15 cellular contexts compared by ENCODE assay signal in the genomic region with DNA sequence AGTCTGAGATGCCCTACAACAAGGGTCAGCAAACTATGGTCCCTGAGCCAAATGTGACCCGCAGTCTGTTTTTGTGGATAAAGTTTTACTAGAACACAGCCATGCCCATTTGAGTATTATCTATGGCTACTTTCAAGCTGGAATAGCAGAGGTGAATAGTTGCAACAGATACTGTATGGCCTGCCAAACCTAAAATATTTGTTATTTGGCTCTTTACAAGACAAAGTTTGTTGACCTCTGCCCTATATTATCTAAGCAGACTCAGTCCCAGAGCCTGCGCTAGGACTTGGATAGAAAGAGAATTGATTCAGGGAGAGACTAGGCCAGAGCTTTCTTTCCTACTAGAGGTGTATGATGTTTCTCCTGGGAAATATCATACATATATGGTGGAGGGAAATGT.
DNase-seq lines count a peak whose midpoint lies in the region; TF ChIP-seq lines count a peak whose summit lies in the region.
"Had no signal": no experiment of that assay in that cellular context is flagged by ENCODE, and none has a peak within 500 bp of the region (broad histone marks: within the 10 kb centered on the region; RNA-seq: fewer than 3 reads in every experiment).

No MANE protein-coding gene starts in this region.

- no peaks in the 10 kb centered on the region for H3K79me2 ChIP-seq in osteoblast (ENCODE audit: insufficient read depth, low read length)

- H2BK120ac ChIP-seq in mesenchymal stem cell (ENCODE audit: low read depth, low read length): no peak overlapping the region

- H3K9ac ChIP-seq in mesenchymal stem cell (ENCODE audit: low read length) (no peak overlapping the region), subcutaneous abdominal adipose tissue (ENCODE audit: low read length in 5 of 5) (peak overlapping the region in 1 of 5 donors; percentile 14)

- H3K4me2 ChIP-seq in mesenchymal stem cell (ENCODE audit: low read length, poor library complexity, severe bottlenecking) (no peak overlapping the region), osteoblast (ENCODE audit: insufficient read depth, low read length) (no peak overlapping the region)

- H3K36me3 ChIP-seq in cardiac muscle cell: no peaks in the 10 kb centered on the region
- H3K36me3 ChIP-seq in ectodermal cell (ENCODE audit: control insufficient read depth, insufficient read depth, low read length): no peaks in the 10 kb centered on the region
- no peaks in the 10 kb centered on the region for H3K36me3 ChIP-seq in mesenchymal stem cell (ENCODE audit: control insufficient read depth in 1 of 2, insufficient read depth in 2 of 2, low read depth in 1 of 2, low read length in 2 of 2)
- H3K36me3 ChIP-seq in subcutaneous abdominal adipose tissue (ENCODE audit: control insufficient read depth in 5 of 5, insufficient read depth in 5 of 5, low read length in 5 of 5): no peaks in the 10 kb centered on the region
- no peaks in the 10 kb centered on the region for H3K36me3 ChIP-seq in HAP-1 (replicated peaks)
- H3K36me3 ChIP-seq in breast epithelium: no peaks in the 10 kb centered on the region
- no peaks in the 10 kb centered on the region for H3K36me3 ChIP-seq in osteoblast (ENCODE audit: insufficient read depth, low read length)
- H3K36me3 ChIP-seq: SJSA1 had no signal

- H2BK5ac ChIP-seq in mesenchymal stem cell (ENCODE audit: low read depth, low read length, poor library complexity, severe bottlenecking): peak overlapping the region; percentile 95

- no peaks in the 10 kb centered on the region for H3K9me3 ChIP-seq in cardiac muscle cell (ENCODE audit: low read depth)
- H3K9me3 ChIP-seq in ectodermal cell (ENCODE audit: control insufficient read depth, low read length): no peaks in the 10 kb centered on the region
- no peaks in the 10 kb centered on the region for H3K9me3 ChIP-seq in mesenchymal stem cell (ENCODE audit: control insufficient read depth, low read length)
- no peaks in the 10 kb centered on the region for H3K9me3 ChIP-seq in subcutaneous abdominal adipose tissue (ENCODE audit: control insufficient read depth in 5 of 5, low read length in 5 of 5)
- H3K9me3 ChIP-seq in HAP-1: no peaks in the 10 kb centered on the region
- no peaks in the 10 kb centered on the region for H3K9me3 ChIP-seq in breast epithelium
- H3K9me3 ChIP-seq in osteoblast (ENCODE audit: low read depth, low read length): no peaks in the 10 kb centered on the region
- H3K9me3 ChIP-seq: SJSA1 had no signal

- DNase-seq in cardiac muscle cell (ENCODE audit: low read depth in 1 of 2, low spot score in 1 of 2) (peak in 1 of 2 donors; percentile 28), cardiac septum (ENCODE audit: low spot score) (no peak), mesenchymal stem cell (no peak), HAP-1 (ENCODE audit: low spot score in 2 of 2) (no peak), breast epithelium (ENCODE audit: low spot score in 2 of 2) (no peak), osteoblast (ENCODE audit: insufficient read length, low spot score, missing footprints) (no peak)
- DNase-seq: 8988T; CD4-positive, alpha-beta T cell; KBM-7; MV-4-11; NCI-H187 treated with DMSO at 0.1 percent for 48 hours; NCI-H524 had no signal

- no peak for TF ChIP-seq CTCF in cardiac muscle cell (IDR thresholded peaks at IDR 0.05; ENCODE audit: low read depth, low read length)
- no peak for TF ChIP-seq CTCF in breast epithelium (IDR thresholded peaks at IDR 0.05)
- TF ChIP-seq CTCF in osteoblast (IDR thresholded peaks at IDR 0.05; ENCODE audit: extremely low read depth, low read depth, low read length): no peak

- H3K79me1 ChIP-seq in mesenchymal stem cell (replicated peaks; ENCODE audit: low read length, poor library complexity, severe bottlenecking): no peaks in the 10 kb centered on the region

- in situ Hi-C loops in HAP-1 (cut with MboI; ENCODE audit: low sequenced_read_pairs): no loop called here

- no peak overlapping the region for H2BK15ac ChIP-seq in mesenchymal stem cell (ENCODE audit: low read depth, poor library complexity, severe bottlenecking)

- H3K4me1 ChIP-seq in cardiac muscle cell (ENCODE audit: low read depth): peaks cover 19% of the 10 kb centered on the region
- H3K4me1 ChIP-seq in ectodermal cell (ENCODE audit: control insufficient read depth, insufficient read depth, low read length): peaks cover 12% of the 10 kb centered on the region
- peaks cover 16% of the 10 kb centered on the region for H3K4me1 ChIP-seq in mesenchymal stem cell (ENCODE audit: control insufficient read depth, insufficient read depth, low read depth, low read length)
- H3K4me1 ChIP-seq in subcutaneous abdominal adipose tissue (ENCODE audit: control insufficient read depth in 5 of 5, insufficient read depth in 5 of 5, low read length in 5 of 5): peaks cover 2 to 48% (median 25%) of the 10 kb centered on the region in 5 donors
- H3K4me1 ChIP-seq in HAP-1: no peaks in the 10 kb centered on the region
- no peaks in the 10 kb centered on the region for H3K4me1 ChIP-seq in breast epithelium
- peaks cover 7% of the 10 kb centered on the region for H3K4me1 ChIP-seq in osteoblast (ENCODE audit: insufficient read depth, low read length)

- intact Hi-C loops in cardiac septum (cut with DNase I) (no loop called here), breast epithelium (cut with DNase I; ENCODE audit: low total_unique reads) (no loop called here)

- no peak for TF ChIP-seq POLR2A in breast epithelium (IDR thresholded peaks at IDR 0.05)

- no peaks in the 10 kb centered on the region for H4K20me1 ChIP-seq in osteoblast (ENCODE audit: insufficient read depth, low read length)

- peak overlapping the region; percentile 85 for H3K27ac ChIP-seq in cardiac muscle cell
- H3K27ac ChIP-seq in ectodermal cell (ENCODE audit: insufficient read depth, low read depth, low read length, poor library complexity, severe bottlenecking): peak overlapping the region; percentile 78
- H3K27ac ChIP-seq in mesenchymal stem cell (ENCODE audit: low read length, poor library complexity, severe bottlenecking): peak overlapping the region; percentile 87
- H3K27ac ChIP-seq in subcutaneous abdominal adipose tissue (ENCODE audit: low read depth, low read length): peak overlapping the region; percentile 61
- no peak overlapping the region for H3K27ac ChIP-seq in breast epithelium
- H3K27ac ChIP-seq in osteoblast (ENCODE audit: low read depth, low read length): no peak overlapping the region
- H3K27ac ChIP-seq: SJSA1 had no signal

- no peak overlapping the region for H2AFZ ChIP-seq in mesenchymal stem cell (ENCODE audit: low read depth, low read length)
- H2AFZ ChIP-seq in osteoblast (ENCODE audit: low read length): no peak overlapping the region

- H2BK12ac ChIP-seq in mesenchymal stem cell (ENCODE audit: low read length in 2 of 2): peak overlapping the region in 1 of 2 experiments; percentile 28

- no peak overlapping the region for H3K4ac ChIP-seq in mesenchymal stem cell (ENCODE audit: low read depth in 1 of 2, low read length in 2 of 2)

- H4K91ac ChIP-seq in mesenchymal stem cell (ENCODE audit: low read length): no peak overlapping the region

- no peak overlapping the region for H3K14ac ChIP-seq in mesenchymal stem cell (ENCODE audit: low read length in 2 of 2)

- no peak overlapping the region for H3K23ac ChIP-seq in mesenchymal stem cell (ENCODE audit: low read length in 2 of 2)

- 64 to 65% methylated on average over 2 of the region's 2 CpGs for WGBS in ectodermal cell, 2 experiments
- 71% methylated on average over 2 of the region's 2 CpGs for WGBS in mesenchymal stem cell

- peak overlapping the region in 1 of 2 experiments; percentile 60 for H3K18ac ChIP-seq in mesenchymal stem cell (ENCODE audit: low read depth in 1 of 2, low read length in 2 of 2)

- H4K8ac ChIP-seq in mesenchymal stem cell (ENCODE audit: low read length): no peak overlapping the region

- no peaks in the 10 kb centered on the region for H3K27me3 ChIP-seq in cardiac muscle cell
- no peaks in the 10 kb centered on the region for H3K27me3 ChIP-seq in ectodermal cell (ENCODE audit: control insufficient read depth, insufficient read depth, low read length, poor library complexity, severe bottlenecking)
- peaks cover 0 to 18% of the 10 kb centered on the region in 2 experiments for H3K27me3 ChIP-seq in mesenchymal stem cell (ENCODE audit: control insufficient read depth in 1 of 2, insufficient read depth in 1 of 2, low read length in 2 of 2)
- no peaks in the 10 kb centered on the region for H3K27me3 ChIP-seq in subcutaneous abdominal adipose tissue (ENCODE audit: control insufficient read depth in 5 of 5, insufficient read depth in 4 of 5, low read length in 5 of 5)
- no peaks in the 10 kb centered on the region for H3K27me3 ChIP-seq in HAP-1 (ENCODE audit: low read depth)
- no peaks in the 10 kb centered on the region for H3K27me3 ChIP-seq in breast epithelium
- H3K27me3 ChIP-seq in osteoblast (ENCODE audit: insufficient read depth, low read length): no peaks in the 10 kb centered on the region
- H3K27me3 ChIP-seq: SJSA1 had no signal

- H3K4me3 ChIP-seq in cardiac muscle cell: no peak overlapping the region
- no peak overlapping the region for H3K4me3 ChIP-seq in ectodermal cell (ENCODE audit: insufficient read depth, low read depth, low read length)
- H3K4me3 ChIP-seq in mesenchymal stem cell (ENCODE audit: insufficient read depth in 1 of 2, low read depth in 1 of 2, low read length in 2 of 2): no peak overlapping the region
- H3K4me3 ChIP-seq in subcutaneous abdominal adipose tissue (ENCODE audit: low read depth in 1 of 5, low read length in 5 of 5): no peak overlapping the region
- no peak overlapping the region for H3K4me3 ChIP-seq in HAP-1
- no peak overlapping the region for H3K4me3 ChIP-seq in breast epithelium
- H3K4me3 ChIP-seq in osteoblast (ENCODE audit: insufficient read depth, low read length): no peak overlapping the region
- H3K4me3 ChIP-seq: SJSA1 had no signal

- H2AK5ac ChIP-seq in mesenchymal stem cell (ENCODE audit: low read length, severe bottlenecking): peak overlapping the region; percentile 97

Comparison
In these comparisons a context has a peak if more than half of its experiments do, and no peak if none do; other contexts are left out.
1. H3K27ac ChIP-seq: peak in cardiac muscle cell (single experiment), ectodermal cell (single experiment), mesenchymal stem cell (single experiment) and subcutaneous abdominal adipose tissue (single experiment); none in breast epithelium (0 of 2) and osteoblast (single experiment).